ENCODE assay signal across 8 cellular contexts in genomic region chr4:6910340-6910959, GRCh38. TPM values are rescaled to one million over a fixed set of nuclear protein-coding genes. Genes with fewer than 3 reads are reported as not detected.
A peak's percentile ranks its signal among the peaks of the same experiment; 100 is the strongest.
DNase-seq lines count a peak whose midpoint lies in the region; ATAC-seq, FAIRE-seq and TF ChIP-seq lines count a peak whose summit lies in the region.

No MANE protein-coding gene starts in this region.

- TF ChIP-seq CTCF in Calu3 (IDR thresholded peaks at IDR 0.05; ENCODE audit: unreplicated experiment) (peak; percentile 17), bronchial epithelial cell (IDR thresholded peaks at IDR 0.05; ENCODE audit: insufficient read depth, low read length, severe bottlenecking) (peak; percentile 34), mucosa of descending colon (IDR thresholded peaks at IDR 0.05) (no peak)

- intact Hi-C loops in Calu3 (cut with micrococcal nuclease; ENCODE audit: unreplicated experiment) = no loop called here
- intact Hi-C loops in mucosa of descending colon (cut with DNase I, micrococcal nuclease) = loop anchor here in 1 of 2 donors (10.0 kb wide), 1 partner anchor 64 kb away; no protein-coding TSS in a partner anchor

- ATAC-seq in mucosa of descending colon (peak; percentile 10), GM21576 (IDR thresholded peaks at IDR 0.05; ENCODE audit: unreplicated experiment) (no peak), HG03460 (IDR thresholded peaks at IDR 0.05; ENCODE audit: unreplicated experiment) (no peak), HG03432 (IDR thresholded peaks at IDR 0.05; ENCODE audit: unreplicated experiment) (no peak), HG02588 (IDR thresholded peaks at IDR 0.05; ENCODE audit: unreplicated experiment) (no peak)

- BruUV-seq in Calu3 (replicated peaks; lab: Mats Ljungman, UMichigan) = no TSS peak

- no peak for FAIRE-seq in bronchial epithelial cell (lab: Jason Lieb, UNC)

- no peaks in the 10 kb centered on the region for H3K27me3 ChIP-seq in bronchial epithelial cell (ENCODE audit: control insufficient read depth, insufficient read depth, low read length)

- H3K4me1 ChIP-seq in mucosa of descending colon (ENCODE audit: low read depth) = peaks cover 29% of the 10 kb centered on the region

- no peaks in the 10 kb centered on the region for H3K9me3 ChIP-seq in mucosa of descending colon

- CTCF ChIA-PET in Calu3 (lab: Charles Lee) = no interaction called here

- H3K27ac Mint-ChIP-seq in Calu3 (ENCODE audit: unreplicated experiment) = peak overlapping the region; percentile 75

- H3K9me3 Mint-ChIP-seq in Calu3 (ENCODE audit: low read depth, unreplicated experiment) = no peaks in the 10 kb centered on the region

- H3K36me3 Mint-ChIP-seq in Calu3 (ENCODE audit: insufficient read depth, unreplicated experiment) = peaks cover 38% of the 10 kb centered on the region

- DNase-seq in Calu3 (peak; percentile 15), Kasumi-1 (lab: John Stamatoyannopoulos, UW) (peak; percentile 33 to 42), bronchial epithelial cell (ENCODE audit: low read depth) (no peak), mucosa of descending colon (peak in 2 of 3 donors; percentile 62 to 64)

- H3K4me3 ChIP-seq in bronchial epithelial cell (ENCODE audit: low read depth, low read length) (peak overlapping the region; percentile 59), mucosa of descending colon (peak overlapping the region; percentile 74)

- H3K4me3 Mint-ChIP-seq in Calu3 (ENCODE audit: low read depth, unreplicated experiment) = peak overlapping the region; percentile 94

- no peaks in the 10 kb centered on the region for H3K27me3 Mint-ChIP-seq in Calu3 (ENCODE audit: unreplicated experiment)

- H3K4me1 Mint-ChIP-seq in Calu3 (ENCODE audit: low read depth, unreplicated experiment) = peaks cover 17% of the 10 kb centered on the region

- no peaks in the 10 kb centered on the region for H3K36me3 ChIP-seq in bronchial epithelial cell (ENCODE audit: control insufficient read depth, insufficient read depth, low read length)
- H3K36me3 ChIP-seq in mucosa of descending colon (ENCODE audit: low read depth) = no peaks in the 10 kb centered on the region

RNA-seq across cellular contexts. Expression of gene TBC1D14, which starts 0.8 kb away (rescaled TPM):
- 26.1 and 26.4 TPM in 2 replicates for total RNA-seq in Calu3 (2022)
- total RNA-seq in bronchial epithelial cell = 103 and 133 TPM in 2 replicates
- total RNA-seq in mucosa of descending colon = 10 to 100 TPM; 51.8 to 70.8 (median 56.2) TPM
